In genomic region chrX:3166670-3167455, GRCh38 we compare ENCODE assay signal across 15 cellular contexts.
"Had no signal": no experiment of that assay in that cellular context is flagged by ENCODE, and none has a peak within 500 bp of the region (broad histone marks: within the 10 kb centered on the region; RNA-seq: fewer than 3 reads in every experiment).

No MANE protein-coding gene starts in this region.

- H3K4me1 ChIP-seq: lower lobe of right lung, psoas muscle had no signal

- H3K27ac ChIP-seq: lower lobe of right lung, psoas muscle, WERI-Rb-1 had no signal

- ATAC-seq: activated CD8-positive, alpha-beta T cell treated with anti-CD3 and anti-CD28 coated beads, Interleukin-2, amount 10 ng/mL, durations not matched to agents 7 days and 5 days; body of pancreas; effector memory CD8-positive, alpha-beta T cell; lower lobe of right lung; psoas muscle; sciatic nerve had no signal

- H3K9me3 Mint-ChIP-seq: activated naive CD4-positive, alpha-beta T cell treated with anti-CD3 and anti-CD28 coated beads for 36 hours had no signal

- H3K4me3 Mint-ChIP-seq: activated CD8-positive, alpha-beta T cell treated with anti-CD3 and anti-CD28 coated beads, Interleukin-2, amount 10 ng/mL, durations not matched to agents 7 days and 5 days; activated naive CD4-positive, alpha-beta T cell treated with anti-CD3 and anti-CD28 coated beads for 36 hours; effector memory CD8-positive, alpha-beta T cell; naive B cell; type B pancreatic cell had no signal

- H3K36me3 ChIP-seq: lower lobe of right lung, WERI-Rb-1 had no signal

- DNase-seq: activated CD4-positive, alpha-beta T cell treated with anti-CD3 and anti-CD28 coated beads for 4 hours; activated CD8-positive, alpha-beta T cell treated with anti-CD3 and anti-CD28 coated beads, Interleukin-2, amount 10 ng/mL, durations not matched to agents 7 days and 5 days; activated naive CD4-positive, alpha-beta T cell treated with anti-CD3 and anti-CD28 coated beads for 36 hours; body of pancreas; central memory CD4-positive, alpha-beta T cell; effector memory CD8-positive, alpha-beta T cell; hippocampal formation; lower lobe of right lung; naive B cell; nucleus accumbens; psoas muscle; stimulated activated naive CD4-positive, alpha-beta T cell treated with Interleukin-2 at 50 U/mL for 16 hours; WERI-Rb-1 had no signal

- H3K36me3 Mint-ChIP-seq: naive B cell had no signal

- H3K9me3 ChIP-seq: body of pancreas, lower lobe of right lung, psoas muscle had no signal

- H3K27ac Mint-ChIP-seq: activated CD8-positive, alpha-beta T cell treated with anti-CD3 and anti-CD28 coated beads, Interleukin-2, amount 10 ng/mL, durations not matched to agents 7 days and 5 days; activated naive CD4-positive, alpha-beta T cell treated with anti-CD3 and anti-CD28 coated beads for 36 hours; effector memory CD8-positive, alpha-beta T cell; naive B cell; type B pancreatic cell had no signal

- H3K27me3 Mint-ChIP-seq: effector memory CD8-positive, alpha-beta T cell; naive B cell had no signal

- H3K4me3 ChIP-seq: body of pancreas, lower lobe of right lung, psoas muscle had no signal

- H3K4me1 Mint-ChIP-seq: naive B cell had no signal

- H3K27me3 ChIP-seq: body of pancreas had no signal
